In the genomic region with DNA sequence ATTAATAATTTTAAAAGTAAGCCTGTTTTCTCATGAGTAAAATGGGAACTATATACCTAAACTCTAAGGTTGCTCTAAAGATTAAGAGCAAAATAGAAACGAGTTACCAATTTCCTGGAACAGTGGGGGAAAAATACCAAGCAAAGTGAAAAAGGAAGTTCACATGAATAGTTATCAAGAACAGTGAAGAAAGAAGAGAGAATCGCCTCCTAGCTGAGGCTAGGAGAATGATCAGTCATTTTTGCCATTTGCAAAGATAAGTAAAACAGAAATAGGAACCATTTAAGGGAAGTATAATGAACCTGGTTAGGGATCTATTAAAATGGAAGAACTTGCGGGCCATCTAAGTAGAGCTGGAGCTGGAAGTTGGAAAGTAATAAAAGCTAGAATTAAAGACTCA, we compare ENCODE assay signal across 1 cellular context.
TF ChIP-seq lines count a peak whose summit lies in the region.

No MANE protein-coding gene starts in this region.

TF ChIP-seq in K562, 482 proteins besides CTCF, POLR2A, EP300 and RAD21 (continued from another document):
- peak; percentile 52 for TF ChIP-seq FOSL1 (tag; conservative IDR thresholded peaks at IDR 0.05)
- no peak for TF ChIP-seq PPARD (CRISPR knock-in tag; IDR thresholded peaks at IDR 0.05)
- TF ChIP-seq FOXA1 (IDR thresholded peaks at IDR 0.05; ENCODE audit: borderline replicate concordance), result no peak
